27 cellular contexts compared by ENCODE assay signal in genomic region chr5:37047947-37048346, GRCh38.
"Had no signal": no experiment of that assay in that cellular context is flagged by ENCODE, and none has a peak within 500 bp of the region (broad histone marks: within the 10 kb centered on the region; RNA-seq: fewer than 3 reads in every experiment).

No MANE protein-coding gene starts in this region.

- ATAC-seq: effector memory CD8-positive, alpha-beta T cell; esophagus mucosa; foreskin keratinocyte; gastrocnemius medialis; gastroesophageal sphincter; heart left ventricle; heart right ventricle had no signal

- DNase-seq: colonic mucosa; cortex of kidney; dermis blood vessel endothelial cell; dorsolateral prefrontal cortex; effector CD4-positive, alpha-beta T cell; effector CD8-positive, alpha-beta T cell; effector memory CD4-positive, alpha-beta T cell; effector memory CD8-positive, alpha-beta T cell; endodermal cell; erythroblast; esophagus squamous epithelium; foreskin fibroblast; foreskin keratinocyte; foreskin melanocyte; gastrocnemius medialis; glutamatergic neuron; head of caudate nucleus; heart left ventricle; heart right ventricle had no signal

- H3K27me3 ChIP-seq: colonic mucosa, dorsolateral prefrontal cortex, esophagus muscularis mucosa, esophagus squamous epithelium, foreskin keratinocyte, gastrocnemius medialis, gastroesophageal sphincter, heart left ventricle, heart right ventricle, hepatocyte had no signal

- H3K27ac ChIP-seq: colonic mucosa, coronary artery, epithelial cell of prostate, esophagus muscularis mucosa, esophagus squamous epithelium, foreskin keratinocyte, gastrocnemius medialis, gastroesophageal sphincter, heart left ventricle, heart right ventricle, hepatocyte had no signal

- FAIRE-seq: endometrium, endothelial cell of umbilical vein had no signal

- H3K79me2 ChIP-seq: hepatocyte had no signal

- H3K4me3 ChIP-seq: colonic mucosa, coronary artery, dorsolateral prefrontal cortex, esophagus muscularis mucosa, esophagus squamous epithelium, gastrocnemius medialis, gastroesophageal sphincter, heart left ventricle, heart right ventricle, hepatocyte had no signal

- H3K4me1 ChIP-seq: colonic mucosa, esophagus muscularis mucosa, esophagus squamous epithelium, foreskin keratinocyte, gastrocnemius medialis, gastroesophageal sphincter, heart left ventricle, heart right ventricle had no signal

- H3K4me2 ChIP-seq: hepatocyte had no signal

- H3K9me3 ChIP-seq: colonic mucosa, esophagus muscularis mucosa, esophagus squamous epithelium, gastrocnemius medialis, gastroesophageal sphincter, heart left ventricle, heart right ventricle had no signal

- H2AFZ ChIP-seq: hepatocyte had no signal
